ENCODE assay signal across 24 cellular contexts in genomic region chr5:48192-48591, GRCh38. TPM values are rescaled to one million over a fixed set of nuclear protein-coding genes. Genes with fewer than 3 reads are reported as not detected.
DNase-seq lines count a peak whose midpoint lies in the region; ATAC-seq and FAIRE-seq lines count a peak whose summit lies in the region.
"Had no signal": no experiment of that assay in that cellular context is flagged by ENCODE, and none has a peak within 500 bp of the region (broad histone marks: within the 10 kb centered on the region; RNA-seq: fewer than 3 reads in every experiment).

No MANE protein-coding gene starts in this region.

- ATAC-seq in GM21737 (IDR thresholded peaks at IDR 0.05; ENCODE audit: unreplicated experiment), result no peak
- ATAC-seq: activated CD8-positive, alpha-beta memory T cell treated with anti-CD3 and anti-CD28 coated beads, Interleukin-2, amount 10 ng/mL, durations not matched to agents 7 days and 5 days; stimulated activated naive CD8-positive, alpha-beta T cell treated with anti-CD3 and anti-CD28 coated beads, Interleukin-15, amount 100 ng/mL, for 72 hours had no signal

- no peak overlapping the region for H3K4me3 ChIP-seq in small intestine (ENCODE audit: low read depth in 1 of 2, low read length in 2 of 2)
- H3K4me3 ChIP-seq: cardiac muscle cell, SJSA1, tibial artery had no signal

- H3K36me3 ChIP-seq in small intestine (ENCODE audit: control insufficient read depth in 2 of 2, insufficient read depth in 2 of 2, low read length in 2 of 2), result no peaks in the 10 kb centered on the region
- H3K36me3 ChIP-seq: cardiac muscle cell, neutrophil, SJSA1, tibial artery had no signal

- no peak overlapping the region for H3K27ac ChIP-seq in small intestine (ENCODE audit: low read depth in 1 of 2, low read length in 1 of 2)
- H3K27ac ChIP-seq: 22Rv1, cardiac muscle cell, neutrophil, SJSA1, tibial artery had no signal

- H3K9me3 ChIP-seq in small intestine (ENCODE audit: control insufficient read depth, low read depth), result no peaks in the 10 kb centered on the region
- H3K9me3 ChIP-seq: neutrophil, SJSA1, tibial artery had no signal

- DNase-seq in NCI-H1417 (lab: John Stamatoyannopoulos, UW), result peak in 2 of 3 experiments; percentile 36 to 46
- DNase-seq in NCI-H1417 treated with DMSO at 0.1 percent for 48 hours (lab: John Stamatoyannopoulos, UW), result no peak
- peak; percentile 26 for DNase-seq in NCI-H2107 (lab: John Stamatoyannopoulos, UW)
- peak; percentile 93 for DNase-seq in NCI-H748 treated with DMSO at 0.1 percent for 48 hours (lab: John Stamatoyannopoulos, UW)
- peak; percentile 12 for DNase-seq in small intestine
- DNase-seq in glomerular visceral epithelial cell (ENCODE audit: extremely low spot score), result no peak
- no peak for DNase-seq in NCI-H1092 treated with DMSO at 0.1 percent for 48 hours (lab: John Stamatoyannopoulos, UW)
- DNase-seq: activated CD4-positive, alpha-beta T cell treated with anti-CD3 and anti-CD28 coated beads, Interleukin-2, amount 10 ng/mL, durations not matched to agents 24 days and 14 days; activated CD8-positive, alpha-beta memory T cell treated with anti-CD3 and anti-CD28 coated beads, Interleukin-2, amount 10 ng/mL, durations not matched to agents 7 days and 5 days; activated naive CD4-positive, alpha-beta T cell treated with anti-CD3 and anti-CD28 coated beads, Interleukin-2, amount 10 ng/mL, durations not matched to agents 7 days and 5 days; AML-193; amygdala; CD8-positive, alpha-beta memory T cell; GOT3; IMR-90; kidney; stimulated activated naive CD8-positive, alpha-beta T cell treated with anti-CD3 and anti-CD28 coated beads, Interleukin-15, amount 100 ng/mL, for 72 hours; tibial artery had no signal

- H3K27me3 ChIP-seq in small intestine (ENCODE audit: control insufficient read depth in 2 of 2, insufficient read depth in 2 of 2, low read length in 2 of 2), result peaks cover 5 to 6% of the 10 kb centered on the region in 2 donors

- no peaks in the 10 kb centered on the region for H3K4me1 ChIP-seq in small intestine (ENCODE audit: control insufficient read depth in 2 of 2, insufficient read depth in 1 of 2, low read depth in 1 of 2, low read length in 1 of 2)
- H3K4me1 ChIP-seq: SJSA1 had no signal

- FAIRE-seq in small intestine (lab: Jason Lieb, UNC), result no peak
- FAIRE-seq: endometrium, kidney had no signal

- 4 to 61% (median 19%) methylated on average over 2 of the region's 2 CpGs for WGBS in small intestine, 3 donors

RNA-seq across cellular contexts. Expression of gene PLEKHG4B, which starts 43.8 kb away (rescaled TPM):
- polyA plus RNA-seq in small intestine, result under 1 TPM in 1 of 3 donors, not detected in 2; 0.01 TPM
- polyA plus RNA-seq: CD8-positive, alpha-beta memory T cell had no signal

Comparison
In these comparisons a context has a peak if more than half of its experiments do, and no peak if none do; other contexts are left out.
1. DNase-seq: peak in NCI-H1417 (2 of 3), NCI-H2107 (single experiment), NCI-H748 treated with DMSO at 0.1 percent for 48 hours (single experiment) and small intestine (single experiment); none in NCI-H1417 treated with DMSO at 0.1 percent for 48 hours (single experiment), glomerular visceral epithelial cell (single experiment) and NCI-H1092 treated with DMSO at 0.1 percent for 48 hours (single experiment).